Comparison of ENCODE assay signal across 1 cellular context in genomic region chr6:137867685-137868509, GRCh38.
TF ChIP-seq lines count a peak whose summit lies in the region.

No MANE protein-coding gene starts in this region.

TF ChIP-seq in HepG2, 621 proteins besides CTCF, POLR2A, EP300 and RAD21 (continued from another document and continues in another):
- TF ChIP-seq ZNF280B (CRISPR knock-in tag; IDR thresholded peaks at IDR 0.05; ENCODE audit: borderline replicate concordance) = peak; percentile 14
- 0 out of 2 replicates have a peak, but pooled peaks have one; percentile 19 for TF ChIP-seq PRDM15 (CRISPR knock-in tag; IDR thresholded peaks at IDR 0.05)
- TF ChIP-seq PAX8 (CRISPR knock-in tag; IDR thresholded peaks at IDR 0.05; ENCODE audit: borderline replicate concordance) = 0 out of 2 replicates have a peak, but pooled peaks have one; percentile 65
- TF ChIP-seq PRMT3 (CRISPR knock-in tag; IDR thresholded peaks at IDR 0.05; ENCODE audit: borderline replicate concordance, low read depth) = 0 out of 2 replicates have a peak, but pooled peaks have one; percentile 13
- peak; percentile 80 for TF ChIP-seq TFAP4 (IDR thresholded peaks at IDR 0.05; ENCODE audit: borderline replicate concordance, low read depth)
- 0 out of 2 replicates have a peak, but pooled peaks have one; percentile 68 for TF ChIP-seq ZNF383 (CRISPR knock-in tag; IDR thresholded peaks at IDR 0.05; ENCODE audit: borderline replicate concordance)
- TF ChIP-seq ZNF543 (CRISPR knock-in tag; IDR thresholded peaks at IDR 0.05) = 0 out of 2 replicates have a peak, but pooled peaks have one; percentile 12
- TF ChIP-seq ZNF878 (CRISPR knock-in tag; IDR thresholded peaks at IDR 0.05) = 0 out of 2 replicates have a peak, but pooled peaks have one; percentile 2
- TF ChIP-seq MYNN (CRISPR knock-in tag; IDR thresholded peaks at IDR 0.05; ENCODE audit: low read depth) = peak; percentile 7; the same call in 1 of the 2 replicates
- TF ChIP-seq SNAPC4 (CRISPR knock-in tag; IDR thresholded peaks at IDR 0.05) = peak; percentile 81; the same call in 1 of the 2 replicates
- TF ChIP-seq KDM5B (CRISPR knock-in tag; IDR thresholded peaks at IDR 0.05; ENCODE audit: borderline replicate concordance) = peak; percentile 49
- TF ChIP-seq ATF7 (IDR thresholded peaks at IDR 0.05) = no peak
- 0 out of 2 replicates have a peak, but pooled peaks have one; percentile 40 for TF ChIP-seq ATF7 (CRISPR knock-in tag; IDR thresholded peaks at IDR 0.05)
- TF ChIP-seq HDAC1 (CRISPR knock-in tag; IDR thresholded peaks at IDR 0.05) = peak; percentile 49
- TF ChIP-seq ZNF781 (CRISPR knock-in tag; IDR thresholded peaks at IDR 0.05; ENCODE audit: borderline replicate concordance, not compliant biosample characterization) = peak; percentile 9
- TF ChIP-seq NFIC (IDR thresholded peaks at IDR 0.05; ENCODE audit: low read length) = 0 out of 2 replicates have a peak, but pooled peaks have one; percentile 38
- peak; percentile 37 for TF ChIP-seq POLR2G (IDR thresholded peaks at IDR 0.05; ENCODE audit: low read depth, low read length)
- TF ChIP-seq XBP1 (CRISPR knock-in tag; IDR thresholded peaks at IDR 0.05) = peak; percentile 25; the same call in 1 of the 2 replicates
- peak; percentile 25; the same call in 1 of the 2 replicates for TF ChIP-seq TGIF2 (CRISPR knock-in tag; IDR thresholded peaks at IDR 0.05)
- TF ChIP-seq TEAD2 (CRISPR knock-in tag; IDR thresholded peaks at IDR 0.05) = 0 out of 2 replicates have a peak, but pooled peaks have one; percentile 21
- peak; percentile 27; the same call in 1 of the 2 replicates for TF ChIP-seq ZNF343 (CRISPR knock-in tag; IDR thresholded peaks at IDR 0.05)
- no peak; the same call in 1 of the 2 replicates for TF ChIP-seq BRCA1 (CRISPR knock-in tag; IDR thresholded peaks at IDR 0.05)
- TF ChIP-seq FIP1L1 (IDR thresholded peaks at IDR 0.05; ENCODE audit: borderline replicate concordance, insufficient read depth, low read depth, low read length) = no peak
- peak; percentile 94 for TF ChIP-seq AGO2 (optimal IDR thresholded peaks at IDR 0.05; ENCODE audit: low read depth, low read length)
- TF ChIP-seq RBM39 (IDR thresholded peaks at IDR 0.05; ENCODE audit: low read depth, low read length, poor library complexity, severe bottlenecking) = peak; percentile 75
- peak; percentile 54 for TF ChIP-seq RBFOX2 (IDR thresholded peaks at IDR 0.05; ENCODE audit: low read depth, low read length)
- peak; percentile 12; the same call in 1 of the 2 replicates for TF ChIP-seq MEF2D (CRISPR knock-in tag; IDR thresholded peaks at IDR 0.05)
- no peak for TF ChIP-seq HNF4G (IDR thresholded peaks at IDR 0.05; ENCODE audit: borderline replicate concordance, low read depth, low read length)
- TF ChIP-seq HNF4G (CRISPR knock-in tag; IDR thresholded peaks at IDR 0.05; ENCODE audit: borderline replicate concordance, low read depth) = 0 out of 2 replicates have a peak, but pooled peaks have one; percentile 9
- 0 out of 2 replicates have a peak, but pooled peaks have one; percentile 10 for TF ChIP-seq ETS1 (CRISPR knock-in tag; IDR thresholded peaks at IDR 0.05)
- 0 out of 2 replicates have a peak, but pooled peaks have one; percentile 46 for TF ChIP-seq ZNF557 (CRISPR knock-in tag; IDR thresholded peaks at IDR 0.05)
- peak; percentile 10 for TF ChIP-seq ASH2L (IDR thresholded peaks at IDR 0.05; ENCODE audit: insufficient read length, low read depth, low read length)
- TF ChIP-seq ARID4A (CRISPR knock-in tag; IDR thresholded peaks at IDR 0.05; ENCODE audit: borderline replicate concordance) = 0 out of 2 replicates have a peak, but pooled peaks have one; percentile 20
- TF ChIP-seq PTBP1 (IDR thresholded peaks at IDR 0.05; ENCODE audit: low read depth, low read length, poor library complexity, severe bottlenecking) = peak; percentile 40
- no peak; the same call in 1 of the 2 replicates for TF ChIP-seq ZSCAN31 (CRISPR knock-in tag; IDR thresholded peaks at IDR 0.05; ENCODE audit: low read depth)
- TF ChIP-seq ZNF225 (CRISPR knock-in tag; IDR thresholded peaks at IDR 0.05) = 0 out of 2 replicates have a peak, but pooled peaks have one; percentile 82
- no peak for TF ChIP-seq PITX1 (CRISPR knock-in tag; IDR thresholded peaks at IDR 0.05)
- peak; percentile 68; the same call in 1 of the 2 replicates for TF ChIP-seq ZFP82 (CRISPR knock-in tag; IDR thresholded peaks at IDR 0.05; ENCODE audit: borderline replicate concordance)
- 0 out of 2 replicates have a peak, but pooled peaks have one; percentile 20 for TF ChIP-seq FOXM1 (CRISPR knock-in tag; IDR thresholded peaks at IDR 0.05)
- no peak for TF ChIP-seq ZNF580 (CRISPR knock-in tag; IDR thresholded peaks at IDR 0.05; ENCODE audit: borderline replicate concordance, low read depth)
- TF ChIP-seq HMGXB4 (CRISPR knock-in tag; IDR thresholded peaks at IDR 0.05; ENCODE audit: borderline replicate concordance in 1 of 2, low read depth in 1 of 2) = peak in 1 of 2 experiments; percentile 85; a peak in 2 of 4 replicates
